In the genomic region with DNA sequence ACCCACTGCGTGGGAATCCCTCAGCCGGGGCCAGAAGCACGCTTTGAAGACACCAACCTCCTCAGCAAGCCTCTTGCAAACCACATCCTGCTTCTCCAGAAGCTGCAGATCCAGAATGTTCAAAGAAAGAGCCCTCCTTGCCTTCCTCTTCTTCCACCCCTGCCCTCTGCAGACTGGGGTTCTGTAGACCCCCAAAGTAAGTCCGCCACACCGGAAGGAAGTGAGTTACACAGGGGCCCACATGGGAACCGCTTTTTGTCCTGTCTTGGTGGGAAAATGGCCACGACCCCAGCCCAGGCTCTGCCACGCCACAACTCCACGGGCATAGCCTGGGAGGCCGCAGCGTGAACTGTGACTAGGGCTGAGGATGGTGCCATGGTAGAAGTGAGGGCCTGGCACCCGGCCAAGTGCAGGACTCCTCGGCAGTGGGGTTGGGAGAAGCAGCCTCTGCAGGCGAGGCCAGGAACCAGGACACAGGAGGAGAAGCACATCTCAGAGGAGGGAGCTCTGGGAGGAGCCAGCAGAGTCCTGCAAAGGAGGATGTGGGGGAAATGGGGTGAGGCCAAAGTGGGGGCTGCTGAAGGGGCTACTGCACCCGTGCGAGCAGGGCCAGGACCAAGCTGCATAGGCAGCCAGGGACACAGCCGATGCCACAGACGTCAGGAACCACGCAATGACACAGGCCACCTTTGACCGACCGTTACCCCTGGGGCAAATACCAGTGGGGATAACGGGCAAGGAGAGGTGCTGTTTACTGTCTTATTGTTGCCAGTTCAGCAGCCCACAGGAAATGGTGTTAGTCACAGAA, we compare ENCODE assay signal across 11 cellular contexts. TPM values are rescaled to one million over a fixed set of nuclear protein-coding genes. Genes with fewer than 3 reads are reported as not detected.
DNase-seq lines count a peak whose midpoint lies in the region; FAIRE-seq and TF ChIP-seq lines count a peak whose summit lies in the region.
"Had no signal": no experiment of that assay in that cellular context is flagged by ENCODE, and none has a peak within 500 bp of the region (broad histone marks: within the 10 kb centered on the region; RNA-seq: fewer than 3 reads in every experiment).

No MANE protein-coding gene starts in this region.

- H3K9me2 ChIP-seq in MM.1S (replicated peaks; ENCODE audit: insufficient read depth, low read length), result no peaks in the 10 kb centered on the region

- H3K4me2 ChIP-seq in MM.1S (ENCODE audit: low read depth, low read length), result no peak overlapping the region

- CTCF ChIA-PET in Caco-2 (lab: Charles Lee), result no interaction called here

- no peaks in the 10 kb centered on the region for H3K36me3 Mint-ChIP-seq in Caco-2 (ENCODE audit: insufficient read depth, unreplicated experiment)

- no peaks in the 10 kb centered on the region for H3K27me3 Mint-ChIP-seq in Caco-2 (ENCODE audit: insufficient read depth, unreplicated experiment)

- POLR2A ChIA-PET in Caco-2 (lab: Charles Lee), result no interaction called here

- no TSS peak for BruUV-seq in Caco-2 (replicated peaks; lab: Mats Ljungman, UMichigan)

- no peak for TF ChIP-seq POLR2A in spleen (IDR thresholded peaks at IDR 0.05)
- no peak for TF ChIP-seq POLR2A in GM12892 (IDR thresholded peaks at IDR 0.05; ENCODE audit: low read depth, low read length)

- no peaks in the 10 kb centered on the region for H3K79me2 ChIP-seq in MM.1S (ENCODE audit: low read length)

- no peaks in the 10 kb centered on the region for H3K27me3 ChIP-seq in Caco-2 (replicated peaks; ENCODE audit: control insufficient read depth, insufficient read depth, low read length)
- H3K27me3 ChIP-seq in spleen (replicated peaks in 1 of 7), result peaks cover 0 to 26% (median 0%) of the 10 kb centered on the region in 7 donors
- peaks cover 97% of the 10 kb centered on the region for H3K27me3 ChIP-seq in MM.1S (replicated peaks; ENCODE audit: insufficient read depth, low read length)
- H3K27me3 ChIP-seq: Peyer's patch had no signal

- no peak overlapping the region for H2AFZ ChIP-seq in MM.1S (ENCODE audit: low read length)

- no peaks in the 10 kb centered on the region for H3K4me1 Mint-ChIP-seq in Caco-2 (ENCODE audit: low read depth, unreplicated experiment)

- FAIRE-seq in GM12892 (lab: Jason Lieb, UNC), result no peak

- WGBS in spleen, 5 donors, result 25 to 43% (median 28%) methylated on average over 18 to 22 of the region's 22 CpGs

- H3K9me3 Mint-ChIP-seq in Caco-2 (ENCODE audit: unreplicated experiment), result no peaks in the 10 kb centered on the region

- H3K4me3 ChIP-seq in Caco-2 (ENCODE audit: low read depth, low read length), result no peak overlapping the region
- peak overlapping the region in 1 of 8 donors; percentile 13 for H3K4me3 ChIP-seq in spleen
- H3K4me3 ChIP-seq in MM.1S (ENCODE audit: low read length), result no peak overlapping the region
- H3K4me3 ChIP-seq: Peyer's patch had no signal

- DNase-seq in Caco-2 (no peak), T-helper 1 cell (peak in 3 of 5 donors; percentile 29 to 81 (median 31)), spleen (peak; percentile 41), DMS79 treated with DMSO at 0.1 percent for 48 hours (lab: John Stamatoyannopoulos, UW) (no peak), AG20443 (ENCODE audit: low spot score) (no peak), GM12892 (ENCODE audit: insufficient read length) (no peak), MM.1S (no peak)
- peak; percentile 42 for DNase-seq in activated naive CD4-positive, alpha-beta T cell treated with Interleukin-2 at 50 U/mL for 16 hours
- DNase-seq: foreskin melanocyte, GDM1 had no signal

- peak overlapping the region; percentile 49 for H3K27ac Mint-ChIP-seq in Caco-2 (ENCODE audit: unreplicated experiment)

- H3K4me3 Mint-ChIP-seq in Caco-2 (ENCODE audit: unreplicated experiment), result no peak overlapping the region

- H3K4me1 ChIP-seq in Caco-2 (no peaks in the 10 kb centered on the region), spleen (peaks cover 0 to 38% (median 15%) of the 10 kb centered on the region in 6 donors), MM.1S (ENCODE audit: low read length) (no peaks in the 10 kb centered on the region)
- H3K4me1 ChIP-seq: Peyer's patch had no signal

- peak overlapping the region in 2 of 8 donors; percentile 2 to 10 for H3K27ac ChIP-seq in spleen
- H3K27ac ChIP-seq in MM.1S (ENCODE audit: low read length), result no peak overlapping the region

- no peak overlapping the region for H3K9ac ChIP-seq in MM.1S (ENCODE audit: low read length)

- H4K20me1 ChIP-seq in MM.1S (ENCODE audit: insufficient read depth, low read length), result no peaks in the 10 kb centered on the region

- H3K36me3 ChIP-seq in Caco-2 (ENCODE audit: control insufficient read depth, insufficient read depth, low read length), result no peaks in the 10 kb centered on the region
- H3K36me3 ChIP-seq in spleen, result peaks cover 0 to 33% (median 3%) of the 10 kb centered on the region in 6 donors
- H3K36me3 ChIP-seq in MM.1S (replicated peaks; ENCODE audit: insufficient read depth, low read length), result no peaks in the 10 kb centered on the region

- TF ChIP-seq CTCF in Caco-2 (IDR thresholded peaks at IDR 0.05; ENCODE audit: insufficient read depth in 1 of 2, low read depth in 1 of 2, low read length in 1 of 2, severe bottlenecking in 1 of 2, unreplicated experiment in 1 of 2), result no peak
- TF ChIP-seq CTCF in spleen (IDR thresholded peaks at IDR 0.05 in 8 of 11, conservative IDR thresholded peaks at IDR 0.05 in 3 of 11), result no peak
- TF ChIP-seq CTCF in MM.1S (IDR thresholded peaks at IDR 0.05; ENCODE audit: low read length), result no peak

- no peaks in the 10 kb centered on the region for H3F3A ChIP-seq in MM.1S (ENCODE audit: insufficient read depth, low read length)

- H3K9me3 ChIP-seq in Caco-2, result no peaks in the 10 kb centered on the region
- no peaks in the 10 kb centered on the region for H3K9me3 ChIP-seq in spleen
- H3K9me3 ChIP-seq in MM.1S (replicated peaks; ENCODE audit: insufficient read depth, low read length), result no peaks in the 10 kb centered on the region
- H3K9me3 ChIP-seq: Peyer's patch had no signal

- intact Hi-C loops in Caco-2 (cut with micrococcal nuclease; ENCODE audit: unreplicated experiment) (no loop called here), spleen (cut with DNase I; ENCODE audit: low total_unique reads) (no loop called here)

RNA-seq across cellular contexts. Expression of gene PDE9A, which starts 30.9 kb away (rescaled TPM):
- total RNA-seq in Caco-2 (2022) (9.7 and 10.5 TPM in 2 replicates), spleen (10 to 100 TPM; 15.1 to 45.5 (median 24.9) TPM)
- polyA plus RNA-seq in spleen, result 10 to 100 TPM in 2 of 3 donors, 1 to 10 TPM in 1; 7.9 to 33.5 (median 18.2) TPM
- 1.5 TPM for polyA plus RNA-seq in GM12892 (2012; ENCODE audit: missing spikeins)

Comparison
In these comparisons a context has a peak if more than half of its experiments do, and no peak if none do; other contexts are left out.
1. DNase-seq: peak in T-helper 1 cell (3 of 5), activated naive CD4-positive, alpha-beta T cell treated with Interleukin-2 at 50 U/mL for 16 hours (single experiment) and spleen (single experiment); none in Caco-2 (0 of 2), DMS79 treated with DMSO at 0.1 percent for 48 hours (single experiment), AG20443 (single experiment), GM12892 (single experiment) and MM.1S (single experiment).